In genomic region chr16:65598626-65599025, GRCh38 we compare ENCODE assay signal across 19 cellular contexts.
DNase-seq lines count a peak whose midpoint lies in the region; ATAC-seq lines count a peak whose summit lies in the region.
"Had no signal": no experiment of that assay in that cellular context is flagged by ENCODE, and none has a peak within 500 bp of the region (broad histone marks: within the 10 kb centered on the region; RNA-seq: fewer than 3 reads in every experiment).

No MANE protein-coding gene starts in this region.

- H3K27me3 ChIP-seq in trophoblast cell (ENCODE audit: insufficient read depth, low read length) = no peaks in the 10 kb centered on the region

- no peak overlapping the region for H3K27ac ChIP-seq in trophoblast cell (ENCODE audit: low read depth, low read length)

- peaks cover 21% of the 10 kb centered on the region for H3K79me1 ChIP-seq in trophoblast cell (ENCODE audit: low read length)

- no peak overlapping the region for H4K12ac ChIP-seq in trophoblast cell (ENCODE audit: low read depth, low read length)

- DNase-seq in Daoy (ENCODE audit: low read depth) (peak; percentile 4), SW480 (ENCODE audit: low spot score) (peak; percentile 30), fibroblast of peridontal ligament (ENCODE audit: extremely low read depth) (peak; percentile 1), trophoblast cell (no peak), NCI-H187 (lab: John Stamatoyannopoulos, UW) (no peak), GM19238 (ENCODE audit: insufficient read length, low spot score) (no peak)
- DNase-seq: CD4-positive, alpha-beta T cell; DMS153; H7; HFFc6; KG1; NCI-H1417 treated with DMSO at 0.1 percent for 48 hours; NCI-H2029; NCI-H2171; NCI-H69; OCI-M1; SIG-M5 had no signal

- H3K9ac ChIP-seq in trophoblast cell (ENCODE audit: low read length) = no peak overlapping the region

- no peak overlapping the region for H2AK5ac ChIP-seq in trophoblast cell (ENCODE audit: low read length)

- no peaks in the 10 kb centered on the region for H3K36me3 ChIP-seq in trophoblast cell (ENCODE audit: control insufficient read depth in 1 of 2, insufficient read depth in 2 of 2, low read length in 2 of 2)

- H3K23ac ChIP-seq in trophoblast cell (ENCODE audit: low read length) = no peak overlapping the region

- no peaks in the 10 kb centered on the region for H3K79me2 ChIP-seq in trophoblast cell (ENCODE audit: control insufficient read depth, insufficient read depth, low read length, poor library complexity)

- peak overlapping the region; percentile 96 for H2BK12ac ChIP-seq in trophoblast cell (ENCODE audit: low read length)

- H2BK120ac ChIP-seq in trophoblast cell (ENCODE audit: insufficient read depth, low read length, poor library complexity) = peak overlapping the region; percentile 12

- no peak overlapping the region for H3K4ac ChIP-seq in trophoblast cell (ENCODE audit: low read depth, low read length)

- H3K14ac ChIP-seq in trophoblast cell (ENCODE audit: low read length) = peak overlapping the region; percentile 1

- H3K18ac ChIP-seq in trophoblast cell (ENCODE audit: low read length) = no peak overlapping the region

- peaks cover 1% of the 10 kb centered on the region for H3K9me3 ChIP-seq in trophoblast cell (ENCODE audit: insufficient read depth, low read depth, low read length)

- H4K91ac ChIP-seq in trophoblast cell (ENCODE audit: low read depth, low read length) = peak overlapping the region; percentile 40

- peaks cover 5 to 9% of the 10 kb centered on the region in 2 experiments for H3K4me1 ChIP-seq in trophoblast cell (ENCODE audit: control insufficient read depth in 1 of 2, insufficient read depth in 2 of 2, low read length in 2 of 2)

- ATAC-seq in HG03175 (IDR thresholded peaks at IDR 0.05; ENCODE audit: unreplicated experiment) (no peak), HG02885 (IDR thresholded peaks at IDR 0.05; ENCODE audit: poor library complexity, unreplicated experiment) (no peak)

- H3K4me3 ChIP-seq in trophoblast cell (ENCODE audit: low read depth, low read length) = no peak overlapping the region

- H2BK5ac ChIP-seq in trophoblast cell (ENCODE audit: low read depth, low read length, poor library complexity) = peak overlapping the region; percentile 27

- no peak overlapping the region for H4K8ac ChIP-seq in trophoblast cell (ENCODE audit: low read depth, low read length)

- no peak overlapping the region for H2AFZ ChIP-seq in trophoblast cell (ENCODE audit: insufficient read depth, low read length, poor library complexity)

- H3K4me2 ChIP-seq in trophoblast cell (ENCODE audit: low read length) = no peak overlapping the region

- no CpG with 5 or more reads among the region's 3 CpGs for WGBS in trophoblast cell (ENCODE audit: extremely low coverage, insufficient coverage, insufficient read length)

Comparison
In these comparisons a context has a peak if more than half of its experiments do, and no peak if none do; other contexts are left out.
1. DNase-seq: peak in Daoy (single experiment), SW480 (single experiment) and fibroblast of peridontal ligament (single experiment); none in trophoblast cell (0 of 2), NCI-H187 (0 of 2) and GM19238 (single experiment).